20 cellular contexts compared by ENCODE assay signal in genomic region chr19:16942583-16942982, GRCh38. TPM values are rescaled to one million over a fixed set of nuclear protein-coding genes. Genes with fewer than 3 reads are reported as not detected.
"Had no signal": no experiment of that assay in that cellular context is flagged by ENCODE, and none has a peak within 500 bp of the region (broad histone marks: within the 10 kb centered on the region; RNA-seq: fewer than 3 reads in every experiment).

No MANE protein-coding gene starts in this region.

- H3K27ac Mint-ChIP-seq: activated B cell treated with CpG ODN at 0.5 μM for 24 hours; activated CD4-positive, alpha-beta T cell treated with anti-CD3 and anti-CD28 coated beads for 36 hours; activated naive CD8-positive, alpha-beta T cell; activated T-helper 2 cell treated with anti-CD3 and anti-CD28 coated beads, Interferon-gamma antibody, Interleukin-2, Interleukin-4, amounts not matched to agents 10 μg/mL and 5 μg/mL and 100 μg/mL, durations not matched to agents 14 hours and 24 hours and 36 hours; stimulated activated effector memory CD8-positive, alpha-beta T cell treated with anti-CD3 and anti-CD28 coated beads, Interleukin-12 subunit alpha, Interleukin-12 subunit beta, amount 100 ng/mL, for 72 hours; stimulated activated naive CD8-positive, alpha-beta T cell treated with anti-CD3 and anti-CD28 coated beads, Interleukin-15, amount 100 ng/mL, for 72 hours had no signal

- H3K27me3 Mint-ChIP-seq: activated CD4-positive, alpha-beta T cell treated with anti-CD3 and anti-CD28 coated beads for 36 hours; activated naive CD8-positive, alpha-beta T cell; stimulated activated naive CD8-positive, alpha-beta T cell treated with anti-CD3 and anti-CD28 coated beads, Interleukin-15, amount 100 ng/mL, for 72 hours had no signal

- DNase-seq: activated B cell treated with CpG ODN at 0.5 μM for 24 hours; activated CD4-positive, alpha-beta T cell treated with anti-CD3 and anti-CD28 coated beads for 36 hours; activated CD4-positive, alpha-beta T cell treated with anti-CD3 and anti-CD28 coated beads, Interleukin-2, amount 50 U/mL, for 4 hours; activated naive CD4-positive, alpha-beta T cell; brain microvascular endothelial cell; central memory CD4-positive, alpha-beta T cell; effector memory CD4-positive, alpha-beta T cell; foreskin keratinocyte; lower lobe of right lung; mesendoderm; naive B cell; psoas muscle; right cardiac atrium; stimulated activated CD4-positive, alpha-beta T cell treated with anti-CD3 and anti-CD28 coated beads, Interleukin-1b, Interleukin-23, amount 100 ng/mL, for 48 hours; stimulated activated naive CD8-positive, alpha-beta T cell treated with anti-CD3 and anti-CD28 coated beads, Interleukin-15, amount 100 ng/mL, for 72 hours; T1000 had no signal

- H3K4me3 Mint-ChIP-seq: activated B cell treated with CpG ODN at 0.5 μM for 24 hours; activated CD4-positive, alpha-beta T cell treated with anti-CD3 and anti-CD28 coated beads for 36 hours; activated naive CD8-positive, alpha-beta T cell; naive B cell; neural progenitor cell; stimulated activated effector memory CD8-positive, alpha-beta T cell treated with anti-CD3 and anti-CD28 coated beads, Interleukin-12 subunit alpha, Interleukin-12 subunit beta, amount 100 ng/mL, for 72 hours; stimulated activated naive CD8-positive, alpha-beta T cell treated with anti-CD3 and anti-CD28 coated beads, Interleukin-15, amount 100 ng/mL, for 72 hours had no signal

- H3K4me1 Mint-ChIP-seq: activated B cell treated with CpG ODN at 0.5 μM for 24 hours; activated CD4-positive, alpha-beta T cell treated with anti-CD3 and anti-CD28 coated beads for 36 hours; naive B cell; neural progenitor cell; stimulated activated effector memory CD8-positive, alpha-beta T cell treated with anti-CD3 and anti-CD28 coated beads, Interleukin-12 subunit alpha, Interleukin-12 subunit beta, amount 100 ng/mL, for 72 hours; stimulated activated naive CD8-positive, alpha-beta T cell treated with anti-CD3 and anti-CD28 coated beads, Interleukin-15, amount 100 ng/mL, for 72 hours had no signal

- H3K36me3 Mint-ChIP-seq: activated naive CD8-positive, alpha-beta T cell; naive B cell; stimulated activated effector memory CD8-positive, alpha-beta T cell treated with anti-CD3 and anti-CD28 coated beads, Interleukin-12 subunit alpha, Interleukin-12 subunit beta, amount 100 ng/mL, for 72 hours had no signal

- ATAC-seq: activated CD4-positive, alpha-beta T cell treated with anti-CD3 and anti-CD28 coated beads for 36 hours; foreskin keratinocyte; lower lobe of right lung; psoas muscle; right cardiac atrium; stimulated activated effector memory CD8-positive, alpha-beta T cell treated with anti-CD3 and anti-CD28 coated beads, Interleukin-12 subunit alpha, Interleukin-12 subunit beta, amount 100 ng/mL, for 72 hours; stimulated activated naive CD8-positive, alpha-beta T cell treated with anti-CD3 and anti-CD28 coated beads, Interleukin-15, amount 100 ng/mL, for 72 hours had no signal

RNA-seq across cellular contexts. Expression of gene F2RL3, which starts 53.8 kb away (rescaled TPM):
- total RNA-seq: activated CD4-positive, alpha-beta T cell treated with anti-CD3 and anti-CD28 coated beads for 36 hours; activated T-helper 2 cell treated with anti-CD3 and anti-CD28 coated beads, Interferon-gamma antibody, Interleukin-2, Interleukin-4, amounts not matched to agents 10 μg/mL and 5 μg/mL and 100 μg/mL, durations not matched to agents 14 hours and 24 hours and 36 hours; foreskin keratinocyte had no signal
